28 cellular contexts compared by ENCODE assay signal in genomic region chr17:73611630-73612029, GRCh38.
"Had no signal": no experiment of that assay in that cellular context is flagged by ENCODE, and none has a peak within 500 bp of the region (broad histone marks: within the 10 kb centered on the region; RNA-seq: fewer than 3 reads in every experiment).

No MANE protein-coding gene starts in this region.

- H3K4me3 Mint-ChIP-seq: activated B cell treated with CpG ODN at 0.5 μM for 24 hours; activated CD4-positive, alpha-beta T cell treated with anti-CD3 and anti-CD28 coated beads for 36 hours; activated naive CD8-positive, alpha-beta T cell; activated T-cell treated with anti-CD3 and anti-CD28 coated beads, Interleukin-2, amount 50 U/mL, for 24 hours; activated T-helper 17 cell treated with anti-CD3 and anti-CD28 coated beads, Interleukin-2, amount 50 U/mL, for 72 hours; central memory CD8-positive, alpha-beta T cell; T-helper 1 cell treated with Interleukin-12 subunit alpha and Interleukin-12 subunit beta and Interleukin-4 antibody, amounts not matched to agents 30 μg/mL and 1 μg/mL, for 36 hours had no signal

- H3K36me3 Mint-ChIP-seq: activated naive CD8-positive, alpha-beta T cell had no signal

- H3K79me2 ChIP-seq: parathyroid adenoma had no signal

- H3K4me1 Mint-ChIP-seq: activated CD4-positive, alpha-beta T cell treated with anti-CD3 and anti-CD28 coated beads for 36 hours; activated T-helper 17 cell treated with anti-CD3 and anti-CD28 coated beads, Interleukin-2, amount 50 U/mL, for 72 hours had no signal

- H3K9ac ChIP-seq: parathyroid adenoma had no signal

- DNase-seq: activated B cell treated with CpG ODN at 0.5 μM for 24 hours; activated CD4-positive, alpha-beta T cell treated with anti-CD3 and anti-CD28 coated beads for 36 hours; activated CD4-positive, alpha-beta T cell treated with anti-CD3 and anti-CD28 coated beads, Interleukin-2, amount 50 U/mL, for 4 hours; activated CD8-positive, alpha-beta memory T cell treated with anti-CD3 and anti-CD28 coated beads for 24 hours; activated CD8-positive, alpha-beta memory T cell treated with anti-CD3 and anti-CD28 coated beads, Interleukin-2, amount 50 U/mL, for 4 hours; activated T-cell treated with anti-CD3 and anti-CD28 coated beads, Interleukin-2, amount 50 U/mL, for 24 hours; adrenal gland; colonic mucosa; dorsolateral prefrontal cortex; esophagus squamous epithelium; gastrocnemius medialis; islet precursor cell; left cardiac atrium; mucosa of descending colon; right lobe of liver; stimulated activated CD4-positive, alpha-beta T cell treated with anti-CD3 and anti-CD28 coated beads, Interleukin-1b, Interleukin-23, amount 100 ng/mL, for 48 hours; stomach; T1000; transverse colon had no signal

- H3K4me3 ChIP-seq: adrenal gland, ascending aorta, colonic mucosa, dorsolateral prefrontal cortex, esophagus squamous epithelium, gastrocnemius medialis, mucosa of descending colon, right lobe of liver, skin epidermis, stomach, transverse colon, vagina had no signal

- H2AFZ ChIP-seq: parathyroid adenoma had no signal

- H3K36me3 ChIP-seq: adrenal gland, ascending aorta, colonic mucosa, esophagus squamous epithelium, gastrocnemius medialis, neutrophil, right lobe of liver, stomach, transverse colon, vagina had no signal

- H3K4me1 ChIP-seq: adrenal gland, ascending aorta, colonic mucosa, gastrocnemius medialis, parathyroid adenoma, right lobe of liver, stomach, transverse colon had no signal

- H3K27me3 Mint-ChIP-seq: activated B cell treated with CpG ODN at 0.5 μM for 24 hours; activated CD4-positive, alpha-beta T cell treated with anti-CD3 and anti-CD28 coated beads for 36 hours; activated naive CD8-positive, alpha-beta T cell; activated T-cell treated with anti-CD3 and anti-CD28 coated beads, Interleukin-2, amount 50 U/mL, for 24 hours had no signal

- H3K9me3 Mint-ChIP-seq: activated B cell treated with CpG ODN at 0.5 μM for 24 hours; activated T-cell treated with anti-CD3 and anti-CD28 coated beads, Interleukin-2, amount 50 U/mL, for 24 hours; activated T-helper 17 cell treated with anti-CD3 and anti-CD28 coated beads, Interleukin-2, amount 50 U/mL, for 72 hours; central memory CD8-positive, alpha-beta T cell; T-helper 1 cell treated with Interleukin-12 subunit alpha and Interleukin-12 subunit beta and Interleukin-4 antibody, amounts not matched to agents 30 μg/mL and 1 μg/mL, for 36 hours had no signal

- H3K27ac Mint-ChIP-seq: activated B cell treated with CpG ODN at 0.5 μM for 24 hours; activated CD4-positive, alpha-beta T cell treated with anti-CD3 and anti-CD28 coated beads for 36 hours; activated naive CD8-positive, alpha-beta T cell; activated T-cell treated with anti-CD3 and anti-CD28 coated beads, Interleukin-2, amount 50 U/mL, for 24 hours; activated T-helper 17 cell treated with anti-CD3 and anti-CD28 coated beads, Interleukin-2, amount 50 U/mL, for 72 hours; T-helper 1 cell treated with Interleukin-12 subunit alpha and Interleukin-12 subunit beta and Interleukin-4 antibody, amounts not matched to agents 30 μg/mL and 1 μg/mL, for 36 hours had no signal

- H3K9me3 ChIP-seq: adrenal gland, ascending aorta, colonic mucosa, esophagus squamous epithelium, gastrocnemius medialis, mucosa of descending colon, neutrophil, right lobe of liver, stomach, transverse colon, vagina had no signal

- H3K27me3 ChIP-seq: adrenal gland, ascending aorta, colonic mucosa, neutrophil, right lobe of liver, transverse colon, vagina had no signal

- H3K27ac ChIP-seq: adrenal gland, ascending aorta, colonic mucosa, dorsolateral prefrontal cortex, esophagus squamous epithelium, gastrocnemius medialis, neutrophil, parathyroid adenoma, right lobe of liver, skin epidermis, stomach, transverse colon, vagina had no signal
